In the genomic region with DNA sequence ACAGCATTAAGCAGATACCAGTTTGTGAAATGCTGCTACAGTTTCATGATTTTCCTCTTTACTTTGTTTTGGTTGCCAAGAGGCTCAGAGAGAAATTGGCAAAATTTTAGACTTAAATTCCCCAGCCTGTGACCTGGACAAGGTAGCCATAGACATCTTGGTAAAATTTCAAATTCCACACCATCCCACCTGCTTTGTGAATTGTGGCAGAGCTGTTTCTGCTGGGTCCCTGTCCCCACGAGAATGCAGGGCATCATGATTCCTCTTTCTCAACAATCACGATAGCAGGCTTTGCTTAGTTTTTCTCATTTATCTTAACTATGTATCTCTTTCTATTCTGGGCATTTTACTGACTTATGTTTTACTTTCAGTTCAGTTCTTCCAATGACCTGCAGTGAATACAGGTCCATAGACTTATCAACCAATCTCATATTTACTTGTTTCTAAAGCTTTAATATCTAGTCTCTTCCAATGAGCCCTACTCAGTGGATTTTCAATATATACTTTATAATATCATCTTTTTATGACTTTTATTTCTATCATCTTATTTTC, we compare ENCODE assay signal across 18 cellular contexts.
"Had no signal": no experiment of that assay in that cellular context is flagged by ENCODE, and none has a peak within 500 bp of the region (broad histone marks: within the 10 kb centered on the region; RNA-seq: fewer than 3 reads in every experiment).

No MANE protein-coding gene starts in this region.

- ATAC-seq: effector memory CD8-positive, alpha-beta T cell; foreskin keratinocyte; right cardiac atrium; stimulated activated naive B cell treated with anti-CD40 and anti-IgM and Interleukin-4, amounts not matched to agents 10 μg/mL and 1 μg/mL and 100 μg/mL, for 72 hours had no signal

- H3K27me3 Mint-ChIP-seq: activated CD4-positive, alpha-beta memory T cell treated with anti-CD3 and anti-CD28 coated beads for 36 hours; dendritic cell treated with granulocyte-macrophage colony-stimulating factor and Interleukin-4, amounts not matched to agents 40 ng/mL and 50 ng/mL, for 4 days; effector memory CD8-positive, alpha-beta T cell; stimulated activated naive B cell treated with anti-CD40 and anti-IgM and Interleukin-4, amounts not matched to agents 10 μg/mL and 1 μg/mL and 100 μg/mL, for 72 hours had no signal

- H3K36me3 ChIP-seq: brain microvascular endothelial cell, prostate gland, transverse colon had no signal

- H3K27ac Mint-ChIP-seq: activated CD4-positive, alpha-beta memory T cell treated with anti-CD3 and anti-CD28 coated beads for 36 hours; activated T-helper 1 cell treated with anti-CD3 and anti-CD28 coated beads, Interleukin-12 subunit alpha, Interleukin-12 subunit beta, Interleukin-2, Interleukin-4 antibody, amounts not matched to agents 30 ng/mL and 10 ng/mL and 1 ng/mL, durations not matched to agents 14 hours and 24 hours and 36 hours; dendritic cell treated with granulocyte-macrophage colony-stimulating factor and Interleukin-4, amounts not matched to agents 40 ng/mL and 50 ng/mL, for 4 days; effector memory CD8-positive, alpha-beta T cell; stimulated activated naive B cell treated with anti-CD40 and anti-IgM and Interleukin-4, amounts not matched to agents 10 μg/mL and 1 μg/mL and 100 μg/mL, for 72 hours had no signal

- H3K4me1 Mint-ChIP-seq: stimulated activated naive B cell treated with anti-CD40 and anti-IgM and Interleukin-4, amounts not matched to agents 10 μg/mL and 1 μg/mL and 100 μg/mL, for 72 hours had no signal

- H3K27ac ChIP-seq: brain microvascular endothelial cell, foreskin keratinocyte, prostate gland, skin epidermis, transverse colon, VCaP had no signal

- H3K9me3 Mint-ChIP-seq: activated T-helper 1 cell treated with anti-CD3 and anti-CD28 coated beads, Interleukin-12 subunit alpha, Interleukin-12 subunit beta, Interleukin-2, Interleukin-4 antibody, amounts not matched to agents 30 ng/mL and 10 ng/mL and 1 ng/mL, durations not matched to agents 14 hours and 24 hours and 36 hours; dendritic cell treated with granulocyte-macrophage colony-stimulating factor and Interleukin-4, amounts not matched to agents 40 ng/mL and 50 ng/mL, for 4 days had no signal

- H3K36me3 Mint-ChIP-seq: stimulated activated naive B cell treated with anti-CD40 and anti-IgM and Interleukin-4, amounts not matched to agents 10 μg/mL and 1 μg/mL and 100 μg/mL, for 72 hours had no signal

- H3K4me3 Mint-ChIP-seq: activated CD4-positive, alpha-beta memory T cell treated with anti-CD3 and anti-CD28 coated beads for 36 hours; activated T-helper 1 cell treated with anti-CD3 and anti-CD28 coated beads, Interleukin-12 subunit alpha, Interleukin-12 subunit beta, Interleukin-2, Interleukin-4 antibody, amounts not matched to agents 30 ng/mL and 10 ng/mL and 1 ng/mL, durations not matched to agents 14 hours and 24 hours and 36 hours; dendritic cell treated with granulocyte-macrophage colony-stimulating factor and Interleukin-4, amounts not matched to agents 40 ng/mL and 50 ng/mL, for 4 days; effector memory CD8-positive, alpha-beta T cell; stimulated activated naive B cell treated with anti-CD40 and anti-IgM and Interleukin-4, amounts not matched to agents 10 μg/mL and 1 μg/mL and 100 μg/mL, for 72 hours had no signal

- H3K27me3 ChIP-seq: brain microvascular endothelial cell, foreskin keratinocyte, transverse colon had no signal

- DNase-seq: activated CD4-positive, alpha-beta memory T cell treated with anti-CD3 and anti-CD28 coated beads for 36 hours; anterior cingulate cortex; brain microvascular endothelial cell; cerebellar nuclear complex; effector memory CD8-positive, alpha-beta T cell; foreskin keratinocyte; kidney glomerular epithelial cell; mesendoderm; right cardiac atrium; stimulated activated CD4-positive, alpha-beta T cell treated with anti-CD3 and anti-CD28 coated beads, Interleukin-15, amount 100 ng/mL, for 24 hours; stimulated activated CD4-positive, alpha-beta T cell treated with anti-CD3 and anti-CD28 coated beads, Interleukin-4, amount 100 ng/mL, for 1 hour; stimulated activated naive B cell treated with anti-CD40 and anti-IgM and Interleukin-4, amounts not matched to agents 10 μg/mL and 1 μg/mL and 100 μg/mL, for 72 hours; transverse colon had no signal

- H3K4me1 ChIP-seq: foreskin keratinocyte, prostate gland, transverse colon had no signal

- H3K4me3 ChIP-seq: prostate gland, skin epidermis, transverse colon had no signal

- H3K9me3 ChIP-seq: prostate gland, transverse colon had no signal
